13 cellular contexts compared by ENCODE assay signal in genomic region chr5:129271309-129271708, GRCh38.
DNase-seq lines count a peak whose midpoint lies in the region; ATAC-seq, FAIRE-seq and TF ChIP-seq lines count a peak whose summit lies in the region.
"Had no signal": no experiment of that assay in that cellular context is flagged by ENCODE, and none has a peak within 500 bp of the region (broad histone marks: within the 10 kb centered on the region; RNA-seq: fewer than 3 reads in every experiment).

No MANE protein-coding gene starts in this region.

- ATAC-seq in Right ventricle myocardium inferior (no peak), GM19023 (IDR thresholded peaks at IDR 0.05; ENCODE audit: unreplicated experiment) (no peak), mucosa of descending colon (no peak), GM21381 (IDR thresholded peaks at IDR 0.05; ENCODE audit: unreplicated experiment) (no peak)

- H3K9me3 ChIP-seq in cardiac muscle cell (ENCODE audit: low read depth) (no peaks in the 10 kb centered on the region), fibroblast of lung (ENCODE audit: control insufficient read depth, insufficient read depth, low read depth, low read length) (no peaks in the 10 kb centered on the region), mucosa of descending colon (no peaks in the 10 kb centered on the region)
- H3K9me3 ChIP-seq: Peyer's patch had no signal

- intact Hi-C loops in Right ventricle myocardium inferior (cut with DNase I) (no loop called here), mucosa of descending colon (cut with DNase I, micrococcal nuclease) (no loop called here)

- DNase-seq in cardiac muscle cell (ENCODE audit: low read depth in 1 of 2, low spot score in 1 of 2) (peak; percentile 58 to 81), Right ventricle myocardium inferior (ENCODE audit: missing footprints) (no peak), RPMI8226 (peak; percentile 3), fibroblast of lung (ENCODE audit: low read depth in 2 of 2) (no peak), urothelium cell line (ENCODE audit: low spot score) (peak; percentile 18), mucosa of descending colon (no peak)
- DNase-seq: activated CD8-positive, alpha-beta memory T cell treated with anti-CD3 and anti-CD28 coated beads, Interleukin-2, amount 50 U/mL, for 4 hours; immature natural killer cell; Peyer's patch; stimulated activated CD8-positive, alpha-beta memory T cell treated with anti-CD3 and anti-CD28 coated beads, Interleukin-4, amount 100 ng/mL, for 48 hours had no signal

- no peak overlapping the region for H3K4me3 ChIP-seq in cardiac muscle cell
- no peak overlapping the region for H3K4me3 ChIP-seq in fibroblast of lung (replicated peaks in 1 of 4; ENCODE audit: control extremely low read depth in 1 of 4, insufficient read depth in 1 of 4, low read depth in 3 of 4, low read length in 4 of 4)
- H3K4me3 ChIP-seq in mucosa of descending colon: no peak overlapping the region
- H3K4me3 ChIP-seq: Peyer's patch had no signal

- H2AFZ ChIP-seq in fibroblast of lung (ENCODE audit: low read length): no peak overlapping the region

- peak; percentile 60 for TF ChIP-seq CTCF in cardiac muscle cell (IDR thresholded peaks at IDR 0.05; ENCODE audit: low read depth, low read length)
- TF ChIP-seq CTCF in fibroblast of lung (conservative IDR thresholded peaks at IDR 0.05 in 1 of 2, IDR thresholded peaks at IDR 0.05 in 1 of 2; ENCODE audit: low read depth in 1 of 2, low read length in 2 of 2): peak; percentile 10 to 13
- no peak for TF ChIP-seq CTCF in mucosa of descending colon (IDR thresholded peaks at IDR 0.05)

- H3K4me2 ChIP-seq in fibroblast of lung (ENCODE audit: extremely low read depth, insufficient read depth, low read length): no peak overlapping the region

- H4K20me1 ChIP-seq in fibroblast of lung (ENCODE audit: control insufficient read depth, extremely low read depth, insufficient read depth, low read length): no peaks in the 10 kb centered on the region

- H3K27ac ChIP-seq in cardiac muscle cell (no peak overlapping the region), fibroblast of lung (ENCODE audit: insufficient read depth, low read length) (no peak overlapping the region)
- H3K27ac ChIP-seq: Peyer's patch had no signal

- no peaks in the 10 kb centered on the region for H3K27me3 ChIP-seq in cardiac muscle cell
- no peaks in the 10 kb centered on the region for H3K27me3 ChIP-seq in fibroblast of lung (ENCODE audit: control insufficient read depth, insufficient read depth, low read length)
- H3K27me3 ChIP-seq: Peyer's patch had no signal

- no peak overlapping the region for H3K9ac ChIP-seq in fibroblast of lung (ENCODE audit: insufficient read depth, low read length)

- no peak for FAIRE-seq in urothelium cell line (lab: Jason Lieb, UNC)
- FAIRE-seq: GM18507 had no signal

- no peaks in the 10 kb centered on the region for H3K79me2 ChIP-seq in fibroblast of lung (ENCODE audit: control insufficient read depth, insufficient read depth, low read length)

- no peaks in the 10 kb centered on the region for H3K36me3 ChIP-seq in cardiac muscle cell
- no peaks in the 10 kb centered on the region for H3K36me3 ChIP-seq in fibroblast of lung (ENCODE audit: control insufficient read depth, insufficient read depth, low read length)
- no peaks in the 10 kb centered on the region for H3K36me3 ChIP-seq in mucosa of descending colon (ENCODE audit: low read depth)
- H3K36me3 ChIP-seq: Peyer's patch had no signal

- H3K4me1 ChIP-seq in cardiac muscle cell (ENCODE audit: low read depth): peaks cover 10% of the 10 kb centered on the region
- H3K4me1 ChIP-seq in fibroblast of lung (ENCODE audit: control insufficient read depth, extremely low read depth, insufficient read depth, low read length): no peaks in the 10 kb centered on the region
- no peaks in the 10 kb centered on the region for H3K4me1 ChIP-seq in mucosa of descending colon (ENCODE audit: low read depth)
- H3K4me1 ChIP-seq: Peyer's patch had no signal

Comparison
In these comparisons a context has a peak if more than half of its experiments do, and no peak if none do; other contexts are left out.
1. DNase-seq: peak in cardiac muscle cell (2 of 2), RPMI8226 (single experiment) and urothelium cell line (single experiment); none in Right ventricle myocardium inferior (single experiment), fibroblast of lung (0 of 2) and mucosa of descending colon (0 of 3).